In the genomic region with DNA sequence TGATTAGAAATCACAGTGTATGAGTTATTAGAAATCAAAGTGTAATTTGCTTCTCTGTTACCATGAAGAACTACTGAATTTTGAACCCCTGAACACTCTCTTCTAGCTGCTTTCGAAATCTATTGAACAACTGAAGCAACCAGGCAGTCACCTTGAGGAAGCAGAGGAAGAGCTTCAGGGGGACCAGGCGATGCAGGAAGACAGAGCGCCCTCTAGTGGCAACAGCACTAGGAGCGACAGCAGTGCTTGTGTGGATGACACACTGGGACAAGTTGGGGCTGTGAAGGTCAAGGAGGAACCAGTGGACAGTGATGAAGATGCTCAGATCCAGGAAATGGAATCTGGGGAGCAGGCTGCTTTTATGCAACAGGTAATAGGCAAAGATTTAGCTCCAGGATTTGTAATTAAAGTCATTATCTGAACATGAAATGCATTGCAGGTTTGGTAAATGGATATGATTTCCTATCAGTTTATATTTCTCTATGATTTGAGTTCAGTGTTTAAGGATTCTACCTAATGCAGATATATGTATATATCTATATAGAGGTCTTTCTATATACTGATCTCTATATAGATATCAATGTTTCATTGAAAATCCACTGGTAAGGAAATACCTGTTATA, we compare ENCODE assay signal across 8 cellular contexts.
A peak's percentile ranks its signal among the peaks of the same experiment; 100 is the strongest.
DNase-seq lines count a peak whose midpoint lies in the region; ATAC-seq and TF ChIP-seq lines count a peak whose summit lies in the region.

No MANE protein-coding gene starts in this region.

- POLR2A ChIA-PET in naive thymus-derived CD4-positive, alpha-beta T cell (lab: Charles Lee): no interaction called here

- no peaks in the 10 kb centered on the region for H4K20me1 ChIP-seq in OCI-LY1 (ENCODE audit: insufficient read depth, low read length)

- no peaks in the 10 kb centered on the region for H3F3A ChIP-seq in OCI-LY1 (ENCODE audit: insufficient read depth, low read length)

- CTCF ChIA-PET in naive thymus-derived CD4-positive, alpha-beta T cell (lab: Charles Lee): no interaction called here

- H3K9me2 ChIP-seq in OCI-LY1 (ENCODE audit: low read depth, low read length): no peaks in the 10 kb centered on the region

- no peaks in the 10 kb centered on the region for H3K27me3 ChIP-seq in OCI-LY1 (ENCODE audit: insufficient read depth, low read length)
- no peaks in the 10 kb centered on the region for H3K27me3 ChIP-seq in naive thymus-derived CD4-positive, alpha-beta T cell (ENCODE audit: control insufficient read depth in 2 of 2, insufficient read depth in 2 of 2, low read length in 2 of 2)

- peak; percentile 97 for ATAC-seq in GM21423 (IDR thresholded peaks at IDR 0.05; ENCODE audit: unreplicated experiment)
- peak; percentile 81 for ATAC-seq in naive thymus-derived CD4-positive, alpha-beta T cell
- peak; percentile 92 for ATAC-seq in stimulated activated memory B cell treated with anti-CD40 and anti-IgM and Interleukin-4, amounts not matched to agents 10 μg/mL and 1 μg/mL and 100 μg/mL, for 72 hours

- no peak overlapping the region for H3K9ac ChIP-seq in OCI-LY1 (ENCODE audit: low read length)

- H3K79me2 ChIP-seq in OCI-LY1 (ENCODE audit: insufficient read depth, low read length): no peaks in the 10 kb centered on the region

- H3K4me1 Mint-ChIP-seq in naive thymus-derived CD4-positive, alpha-beta T cell: peaks cover 0 to 5% (median 0%) of the 10 kb centered on the region in 7 donors
- peaks cover 9% of the 10 kb centered on the region for H3K4me1 Mint-ChIP-seq in stimulated activated memory B cell treated with anti-CD40 and anti-IgM and Interleukin-4, amounts not matched to agents 10 μg/mL and 1 μg/mL and 100 μg/mL, for 72 hours

- H2AFZ ChIP-seq in OCI-LY1 (ENCODE audit: low read length): no peak overlapping the region

- H3K27ac Mint-ChIP-seq in naive thymus-derived CD4-positive, alpha-beta T cell: peak overlapping the region in 1 of 9 donors; percentile 6
- no peak overlapping the region for H3K27ac Mint-ChIP-seq in stimulated activated memory B cell treated with anti-CD40 and anti-IgM and Interleukin-4, amounts not matched to agents 10 μg/mL and 1 μg/mL and 100 μg/mL, for 72 hours

- no peak overlapping the region for H3K4me3 ChIP-seq in OCI-LY1 (ENCODE audit: low read depth, low read length, poor library complexity, severe bottlenecking)
- H3K4me3 ChIP-seq in naive thymus-derived CD4-positive, alpha-beta T cell (ENCODE audit: low read length): no peak overlapping the region

- TF ChIP-seq CTCF in OCI-LY1 (IDR thresholded peaks at IDR 0.05; ENCODE audit: low read length): peak; percentile 100

- no peak overlapping the region for H3K4me2 ChIP-seq in OCI-LY1 (ENCODE audit: low read length)

- H3K27ac ChIP-seq in OCI-LY1 (ENCODE audit: low read depth, low read length, poor library complexity, severe bottlenecking): no peak overlapping the region
- no peak overlapping the region for H3K27ac ChIP-seq in naive thymus-derived CD4-positive, alpha-beta T cell (ENCODE audit: low read depth, low read length)

- peaks cover 4% of the 10 kb centered on the region for H3K4me1 ChIP-seq in OCI-LY1 (ENCODE audit: insufficient read depth, low read length, severe bottlenecking)
- no peaks in the 10 kb centered on the region for H3K4me1 ChIP-seq in naive thymus-derived CD4-positive, alpha-beta T cell (ENCODE audit: control insufficient read depth in 2 of 2, insufficient read depth in 2 of 2, low read length in 2 of 2)

- H3K9me3 Mint-ChIP-seq in naive thymus-derived CD4-positive, alpha-beta T cell: no peaks in the 10 kb centered on the region
- no peaks in the 10 kb centered on the region for H3K9me3 Mint-ChIP-seq in stimulated activated memory B cell treated with anti-CD40 and anti-IgM and Interleukin-4, amounts not matched to agents 10 μg/mL and 1 μg/mL and 100 μg/mL, for 72 hours

- H3K36me3 ChIP-seq in OCI-LY1 (ENCODE audit: insufficient read depth, low read length): no peaks in the 10 kb centered on the region
- no peaks in the 10 kb centered on the region for H3K36me3 ChIP-seq in naive thymus-derived CD4-positive, alpha-beta T cell (ENCODE audit: control insufficient read depth in 2 of 3, insufficient read depth in 3 of 3, low read length in 3 of 3)

- H3K27me3 Mint-ChIP-seq in naive thymus-derived CD4-positive, alpha-beta T cell: no peaks in the 10 kb centered on the region
- no peaks in the 10 kb centered on the region for H3K27me3 Mint-ChIP-seq in stimulated activated memory B cell treated with anti-CD40 and anti-IgM and Interleukin-4, amounts not matched to agents 10 μg/mL and 1 μg/mL and 100 μg/mL, for 72 hours

- DNase-seq in DMS153 treated with DMSO at 0.1 percent for 48 hours (lab: John Stamatoyannopoulos, UW; ENCODE audit: unreplicated experiment) (peak; percentile 60), HPDE6-E6E7 (ENCODE audit: extremely low spot score) (peak; percentile 44), erythroblast (lab: John Stamatoyannopoulos, UW) (peak; percentile 68 to 82)
- DNase-seq in activated CD8-positive, alpha-beta memory T cell treated with anti-CD3 and anti-CD28 coated beads, Interleukin-2, amount 50 U/mL, for 1 hour (ENCODE audit: extremely low read depth): peak; percentile 0
- DNase-seq in naive thymus-derived CD4-positive, alpha-beta T cell: peak in 8 of 9 donors; percentile 1 to 63 (median 15)

- intact Hi-C loops in naive thymus-derived CD4-positive, alpha-beta T cell (cut with micrococcal nuclease): loop anchor here in 1 of 2 donors (1.0 to 10.0 kb wide), 5 partner anchors 76 to 999 kb away; no protein-coding TSS in a partner anchor

- H3K36me3 Mint-ChIP-seq in naive thymus-derived CD4-positive, alpha-beta T cell: no peaks in the 10 kb centered on the region
- peaks cover 13% of the 10 kb centered on the region for H3K36me3 Mint-ChIP-seq in stimulated activated memory B cell treated with anti-CD40 and anti-IgM and Interleukin-4, amounts not matched to agents 10 μg/mL and 1 μg/mL and 100 μg/mL, for 72 hours

- H3K9me3 ChIP-seq in OCI-LY1 (ENCODE audit: low read length): no peaks in the 10 kb centered on the region
- H3K9me3 ChIP-seq in naive thymus-derived CD4-positive, alpha-beta T cell (ENCODE audit: control insufficient read depth in 2 of 3, low read length in 3 of 3): no peaks in the 10 kb centered on the region

- TF ChIP-seq POLR2A in erythroblast (IDR thresholded peaks at IDR 0.05; ENCODE audit: low read length): no peak

- no peak overlapping the region for H3K4me3 Mint-ChIP-seq in naive thymus-derived CD4-positive, alpha-beta T cell
- H3K4me3 Mint-ChIP-seq in stimulated activated memory B cell treated with anti-CD40 and anti-IgM and Interleukin-4, amounts not matched to agents 10 μg/mL and 1 μg/mL and 100 μg/mL, for 72 hours: no peak overlapping the region

Comparison
In these comparisons a context has a peak if more than half of its experiments do, and no peak if none do; other contexts are left out.
1. DNase-seq: peak in every context shown above with its lines; median percentile 75 in erythroblast; 60 in DMS153 treated with DMSO at 0.1 percent for 48 hours; 44 in HPDE6-E6E7; 15 in naive thymus-derived CD4-positive, alpha-beta T cell; 0 in activated CD8-positive, alpha-beta memory T cell treated with anti-CD3 and anti-CD28 coated beads, Interleukin-2, amount 50 U/mL, for 1 hour.